In the genomic region with DNA sequence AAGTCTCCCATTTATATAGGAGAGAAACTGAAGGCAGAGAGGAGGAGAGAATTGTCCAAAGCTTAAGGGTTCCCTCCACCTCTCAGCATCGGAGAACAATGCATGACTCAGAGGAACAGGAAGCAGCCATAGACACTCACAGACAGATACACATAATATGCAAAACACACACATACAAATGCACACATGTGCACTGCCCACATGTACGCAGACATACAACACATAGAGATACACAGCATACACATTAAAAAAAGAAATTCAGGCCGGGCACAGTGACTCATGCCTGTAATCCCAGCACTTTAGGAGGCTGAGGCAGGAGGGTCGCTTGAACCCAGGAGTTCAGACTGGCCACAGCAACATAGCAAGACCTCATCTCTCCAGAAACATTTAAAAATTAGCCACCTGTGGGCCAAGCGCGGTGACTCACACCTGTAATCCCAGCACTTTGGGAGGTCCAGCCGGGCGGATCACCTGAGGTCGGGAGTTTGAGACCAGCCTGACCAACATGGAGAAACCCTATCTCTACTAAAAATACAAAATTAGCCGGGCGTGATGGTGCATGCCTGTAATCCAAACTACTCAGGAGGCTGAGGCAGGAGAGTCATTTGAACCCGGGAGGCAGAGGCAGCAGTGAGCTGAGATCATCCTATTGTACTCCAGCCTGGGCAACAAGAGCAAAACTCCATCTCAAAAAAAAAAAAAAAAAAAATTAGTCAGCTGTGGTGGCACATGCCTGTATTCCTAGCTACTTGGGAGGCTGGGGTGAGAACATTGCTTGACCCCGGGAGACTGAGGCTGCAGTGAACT, we compare ENCODE assay signal across 12 cellular contexts. TPM values are rescaled to one million over a fixed set of nuclear protein-coding genes. Genes with fewer than 3 reads are reported as not detected.
DNase-seq lines count a peak whose midpoint lies in the region; ATAC-seq, FAIRE-seq and TF ChIP-seq lines count a peak whose summit lies in the region.
"Had no signal": no experiment of that assay in that cellular context is flagged by ENCODE, and none has a peak within 500 bp of the region (broad histone marks: within the 10 kb centered on the region; RNA-seq: fewer than 3 reads in every experiment).

No MANE protein-coding gene starts in this region.

- DNase-seq in ELR (ENCODE audit: low read depth) = peak; percentile 42
- no peak for DNase-seq in urothelium cell line (ENCODE audit: low spot score)
- no peak for DNase-seq in sciatic nerve (ENCODE audit: low spot score)
- no peak for DNase-seq in activated CD4-positive, alpha-beta T cell treated with anti-CD3 and anti-CD28 coated beads for 48 hours
- DNase-seq: NCI-H2227 treated with DMSO at 0.1 percent for 48 hours; stimulated activated CD4-positive, alpha-beta T cell treated with anti-CD3 and anti-CD28 coated beads, Interleukin-12 subunit alpha, Interleukin-12 subunit beta, amount 100 ng/mL, for 4 hours had no signal

- intact Hi-C loops in sciatic nerve (cut with DNase I) = no loop called here

- H3K36me3 ChIP-seq in mesodermal cell (ENCODE audit: control insufficient read depth, insufficient read depth, low read length) = peaks cover 2% of the 10 kb centered on the region

- ATAC-seq in HG03159 (IDR thresholded peaks at IDR 0.05; ENCODE audit: unreplicated experiment) = peak; percentile 72
- no peak for ATAC-seq in sciatic nerve
- ATAC-seq in HG02798 (IDR thresholded peaks at IDR 0.05; ENCODE audit: poor library complexity, unreplicated experiment) = no peak
- ATAC-seq: stimulated activated effector memory CD8-positive, alpha-beta T cell treated with anti-CD3 and anti-CD28 coated beads, Interleukin-12 subunit alpha, Interleukin-12 subunit beta, amount 100 ng/mL, for 72 hours had no signal

- H3K4me1 ChIP-seq in mesodermal cell (ENCODE audit: control insufficient read depth, insufficient read depth, low read length, poor library complexity, severe bottlenecking) = peaks cover 11% of the 10 kb centered on the region

- H3K9me3 ChIP-seq in mesodermal cell (ENCODE audit: control insufficient read depth, low read length) = no peaks in the 10 kb centered on the region

- FAIRE-seq in urothelium cell line (lab: Jason Lieb, UNC) = no peak
- FAIRE-seq: HTR-8/SVneo had no signal

- TF ChIP-seq CTCF in VCaP (conservative IDR thresholded peaks at IDR 0.05) = no peak

- no peak overlapping the region for H3K4me3 ChIP-seq in mesodermal cell (ENCODE audit: extremely low read depth, insufficient read depth, low read length, poor library complexity, severe bottlenecking)

- WGBS in mesodermal cell (ENCODE audit: insufficient coverage in 2 of 2), 2 experiments = 90% methylated on average over 10 of the region's 13 CpGs

- peak overlapping the region; percentile 4; the same call in 1 of the 2 replicates for H3K27ac ChIP-seq in VCaP
- peak overlapping the region; percentile 84 for H3K27ac ChIP-seq in mesodermal cell (ENCODE audit: low read depth, low read length, severe bottlenecking)

RNA-seq across cellular contexts. Expression of a gene that starts 11.3 kb away (rescaled TPM):
- 57.4 TPM for polyA plus RNA-seq in mesodermal cell (2013, experiment 1 of 2)
- polyA plus RNA-seq in mesodermal cell (2013, experiment 2 of 2) = 49.7 TPM
- 23.0 TPM for total RNA-seq in sciatic nerve

RNA-seq across cellular contexts. Expression of a gene that starts 23.6 kb away (rescaled TPM):
- 34.6 TPM for polyA plus RNA-seq in mesodermal cell (2013, experiment 1 of 2)
- 28.1 TPM for polyA plus RNA-seq in mesodermal cell (2013, experiment 2 of 2)
- total RNA-seq in sciatic nerve = 17.3 TPM

RNA-seq across cellular contexts. Expression of a gene that starts 31.4 kb away (rescaled TPM):
- polyA plus RNA-seq in mesodermal cell (2013, experiment 1 of 2) = 113 TPM
- 99.1 TPM for polyA plus RNA-seq in mesodermal cell (2013, experiment 2 of 2)
- 111 TPM for total RNA-seq in sciatic nerve

RNA-seq across cellular contexts. Expression of a gene that starts 36.7 kb away (rescaled TPM):
- polyA plus RNA-seq in mesodermal cell (2013, experiment 1 of 2) = 11.0 TPM
- polyA plus RNA-seq in mesodermal cell (2013, experiment 2 of 2) = 8.4 TPM
- 9.6 TPM for total RNA-seq in sciatic nerve
